8 cellular contexts compared by ENCODE assay signal in the genomic region with DNA sequence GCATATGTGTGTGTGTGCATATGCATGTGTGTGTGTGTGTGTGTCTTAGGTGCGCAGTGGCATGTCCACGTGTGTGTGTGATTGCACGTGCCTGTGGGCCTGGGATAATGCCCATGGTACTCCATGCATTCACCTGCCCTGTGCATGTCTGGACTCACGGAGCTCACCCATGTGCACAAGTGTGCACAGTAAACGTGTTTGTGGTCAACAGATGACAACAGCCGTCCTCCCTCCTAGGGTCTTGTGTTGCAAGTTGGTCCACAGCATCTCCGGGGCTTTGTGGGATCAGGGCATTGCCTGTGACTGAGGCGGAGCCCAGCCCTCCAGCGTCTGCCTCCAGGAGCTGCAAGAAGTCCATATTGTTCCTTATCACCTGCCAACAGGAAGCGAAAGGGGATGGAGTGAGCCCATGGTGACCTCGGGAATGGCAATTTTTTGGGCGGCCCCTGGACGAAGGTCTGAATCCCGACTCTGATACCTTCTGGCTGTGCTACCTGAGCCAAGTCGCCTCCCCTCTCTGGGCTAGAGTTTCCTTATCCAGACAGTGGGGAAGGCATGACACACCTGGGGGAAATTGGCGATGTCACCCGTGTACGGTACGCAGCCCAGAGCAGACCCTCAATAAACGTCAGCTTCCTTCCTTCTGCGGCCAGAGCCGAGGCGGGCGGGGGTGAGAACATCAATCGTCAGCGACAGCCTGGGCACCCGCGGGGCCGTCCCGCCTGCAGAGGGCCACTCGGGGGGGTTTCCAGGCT. TPM values are rescaled to one million over a fixed set of nuclear protein-coding genes. Genes with fewer than 3 reads are reported as not detected.
DNase-seq lines count a peak whose midpoint lies in the region; ATAC-seq, FAIRE-seq and TF ChIP-seq lines count a peak whose summit lies in the region.

No MANE protein-coding gene starts in this region.

- DNase-seq in activated CD8-positive, alpha-beta memory T cell treated with anti-CD3 and anti-CD28 coated beads, Interleukin-2, amount 50 U/mL, for 4 hours = peak; percentile 89
- peak; percentile 27 for DNase-seq in nephron progenitor cell
- no peak for DNase-seq in HTR-8/SVneo (ENCODE audit: insufficient read length, low spot score)
- DNase-seq in A673 (ENCODE audit: low spot score) = no peak
- no peak for DNase-seq in HPDE6-E6E7 (ENCODE audit: extremely low spot score)
- no peak for DNase-seq in testis

- peaks cover 38% of the 10 kb centered on the region for H3K4me1 Mint-ChIP-seq in nephron progenitor cell

- peaks cover 7% of the 10 kb centered on the region for H3K9me3 ChIP-seq in A673 (ENCODE audit: low read depth, low read length, poor library complexity, severe bottlenecking)
- no peaks in the 10 kb centered on the region for H3K9me3 ChIP-seq in testis

- BruUV-seq in A673 (replicated peaks; lab: Mats Ljungman, UMichigan) = no TSS peak

- no peak for FAIRE-seq in HTR-8/SVneo (lab: Jason Lieb, UNC)

- intact Hi-C loops in A673 (cut with micrococcal nuclease; ENCODE audit: unreplicated experiment) (no loop called here), testis (cut with DNase I; ENCODE audit: low total_unique reads) (loop anchor here (10.0 kb wide), 1 partner anchor 275 kb away; no protein-coding TSS in a partner anchor)

- H3K4me3 ChIP-seq in A673 (ENCODE audit: low read depth, low read length, poor library complexity, severe bottlenecking) (no peak overlapping the region), testis (no peak overlapping the region)

- H3K27ac ChIP-seq in A673 (ENCODE audit: low read depth, low read length, poor library complexity, severe bottlenecking) = no peak overlapping the region
- no peak overlapping the region for H3K27ac ChIP-seq in testis

- H3K36me3 ChIP-seq in A673 (ENCODE audit: insufficient read depth, low read length, poor library complexity, severe bottlenecking) (no peaks in the 10 kb centered on the region), testis (ENCODE audit: low read depth, missing control alignments) (no peaks in the 10 kb centered on the region)

- CTCF ChIA-PET in A673 (lab: Charles Lee) = interaction anchor here (0.5 kb wide), 1 partner anchor 339 kb away, joined by 6 read pairs; no protein-coding TSS in a partner anchor

- POLR2A ChIA-PET in A673 (lab: Charles Lee; ENCODE audit: low non-redundant PET) = no interaction called here

- 33 to 47% methylated on average over 21 to 31 of the region's 31 CpGs for whole genome bisulfite sequencing in testis, 2 donors

- peaks cover 2% of the 10 kb centered on the region for H3K27me3 Mint-ChIP-seq in nephron progenitor cell (ENCODE audit: low read depth, poor library complexity)

- H3K27me3 ChIP-seq in A673 (replicated peaks; ENCODE audit: insufficient read depth, low read depth, low read length, poor library complexity) (no peaks in the 10 kb centered on the region), testis (no peaks in the 10 kb centered on the region)

- H3K4me3 Mint-ChIP-seq in nephron progenitor cell = no peak overlapping the region

- H3K9me3 Mint-ChIP-seq in nephron progenitor cell = peaks cover 31% of the 10 kb centered on the region

- TF ChIP-seq POLR2A in GM18505 (IDR thresholded peaks at IDR 0.05; ENCODE audit: borderline replicate concordance, extremely low read depth, insufficient read depth, insufficient read length) (peak; percentile 58), testis (IDR thresholded peaks at IDR 0.05) (no peak)

- no peaks in the 10 kb centered on the region for H3K4me1 ChIP-seq in A673 (ENCODE audit: insufficient read depth, low read length, poor library complexity, severe bottlenecking)
- H3K4me1 ChIP-seq in testis = no peaks in the 10 kb centered on the region

- ATAC-seq in GM18505 (IDR thresholded peaks at IDR 0.05; ENCODE audit: unreplicated experiment) (peak; percentile 52), HG03103 (IDR thresholded peaks at IDR 0.05; ENCODE audit: low read depth, unreplicated experiment) (peak; percentile 38)

- no peaks in the 10 kb centered on the region for H3K36me3 Mint-ChIP-seq in nephron progenitor cell (ENCODE audit: low read depth)

- H3K27ac Mint-ChIP-seq in nephron progenitor cell = no peak overlapping the region

- no peak for TF ChIP-seq CTCF in nephron progenitor cell (IDR thresholded peaks at IDR 0.05)
- no peak for TF ChIP-seq CTCF in A673 (conservative IDR thresholded peaks at IDR 0.05; ENCODE audit: low read depth, low read length)
- no peak for TF ChIP-seq CTCF in testis (IDR thresholded peaks at IDR 0.05)

RNA-seq across cellular contexts. Expression of a gene that starts 47.6 kb away (rescaled TPM):
- total RNA-seq in A673 (2021) (0.19 and 0.39 TPM in 2 replicates), testis (under 1 TPM; 0.31 to 0.87 TPM)
- 2.3 TPM for polyA plus RNA-seq in testis (ENCODE audit: insufficient read depth, low read depth, low replicate concordance)

Comparison
In these comparisons a context has a peak if more than half of its experiments do, and no peak if none do; other contexts are left out.
1. DNase-seq: peak in activated CD8-positive, alpha-beta memory T cell treated with anti-CD3 and anti-CD28 coated beads, Interleukin-2, amount 50 U/mL, for 4 hours (single experiment) and nephron progenitor cell (single experiment); none in HTR-8/SVneo (single experiment), A673 (single experiment), HPDE6-E6E7 (single experiment) and testis (single experiment).